In the genomic region with DNA sequence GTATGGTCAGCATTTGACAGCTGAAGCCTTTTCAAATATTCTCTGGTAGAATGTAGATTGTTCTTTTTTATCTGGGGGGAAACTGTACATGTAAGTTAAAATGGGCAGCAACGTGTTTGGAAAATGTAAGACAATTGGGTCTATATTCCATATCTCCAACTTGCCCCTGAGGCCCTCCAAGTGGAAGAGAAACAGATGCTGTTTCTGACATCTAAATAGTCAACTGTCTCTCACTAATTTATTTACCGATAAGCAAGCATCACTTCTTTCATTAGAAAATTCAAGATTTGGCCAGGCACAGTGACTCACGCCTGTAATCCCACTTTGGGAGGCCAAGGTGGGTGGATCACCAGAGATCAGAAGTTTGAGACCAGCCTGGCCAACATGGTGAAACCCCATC, we compare ENCODE assay signal across 21 cellular contexts.
DNase-seq lines count a peak whose midpoint lies in the region; ATAC-seq and TF ChIP-seq lines count a peak whose summit lies in the region.
"Had no signal": no experiment of that assay in that cellular context is flagged by ENCODE, and none has a peak within 500 bp of the region (broad histone marks: within the 10 kb centered on the region; RNA-seq: fewer than 3 reads in every experiment).

No MANE protein-coding gene starts in this region.

- H3K36me3 ChIP-seq in SK-N-SH (replicated peaks in 1 of 2; ENCODE audit: control insufficient read depth in 1 of 2, insufficient read depth in 2 of 2, low read length in 1 of 2) (no peaks in the 10 kb centered on the region), A673 (ENCODE audit: insufficient read depth, low read length, poor library complexity, severe bottlenecking) (no peaks in the 10 kb centered on the region)
- H3K36me3 ChIP-seq: BLaER1 treated with 17β-estradiol and CSF1 and Interleukin-3, amounts not matched to agents 10 nM and 100 nM had no signal

- no peak overlapping the region for H2AFZ ChIP-seq in SK-N-SH (ENCODE audit: low read depth)

- intact Hi-C loops in A673 (cut with micrococcal nuclease; ENCODE audit: unreplicated experiment), result no loop called here

- H3K4me1 ChIP-seq in SK-N-SH (ENCODE audit: control insufficient read depth in 1 of 2, insufficient read depth in 2 of 2, low read depth in 1 of 2, low read length in 1 of 2), result peaks cover 0 to 9% of the 10 kb centered on the region in 2 experiments; a peak in 2 of 4 replicates
- H3K4me1 ChIP-seq in A673 (ENCODE audit: insufficient read depth, low read length, poor library complexity, severe bottlenecking), result no peaks in the 10 kb centered on the region

- CTCF ChIA-PET in SK-N-SH (lab: Yijun Ruan, JAX) (no interaction called here), A673 (lab: Charles Lee) (no interaction called here)

- H3K4me2 ChIP-seq in SK-N-SH, result no peak overlapping the region
- H3K4me2 ChIP-seq: A549; BLaER1 treated with 17β-estradiol and CSF1 and Interleukin-3, amounts not matched to agents 10 nM and 100 nM had no signal

- H3K27ac ChIP-seq in SK-N-SH (ENCODE audit: low read depth in 2 of 2, low read length in 1 of 2), result no peak overlapping the region
- peak overlapping the region; percentile 4 for H3K27ac ChIP-seq in caudate nucleus (ENCODE audit: low read depth, low read length)
- H3K27ac ChIP-seq in A673 (ENCODE audit: low read depth, low read length, poor library complexity, severe bottlenecking), result no peak overlapping the region
- H3K27ac ChIP-seq: 22Rv1; A549; BLaER1 treated with 17β-estradiol and CSF1 and Interleukin-3, amounts not matched to agents 10 nM and 100 nM; C4-2B had no signal

- H4K20me1 ChIP-seq in SK-N-SH (ENCODE audit: insufficient read depth), result no peaks in the 10 kb centered on the region
- H4K20me1 ChIP-seq: BLaER1 treated with 17β-estradiol and CSF1 and Interleukin-3, amounts not matched to agents 10 nM and 100 nM had no signal

- H3K27me3 ChIP-seq in SK-N-SH (ENCODE audit: insufficient read depth), result no peaks in the 10 kb centered on the region
- H3K27me3 ChIP-seq in A673 (replicated peaks; ENCODE audit: insufficient read depth, low read depth, low read length, poor library complexity), result no peaks in the 10 kb centered on the region
- H3K27me3 ChIP-seq: BLaER1 treated with 17β-estradiol and CSF1 and Interleukin-3, amounts not matched to agents 10 nM and 100 nM had no signal

- WGBS in SK-N-SH (ENCODE audit: low lambda C conversion rate), result 80% methylated on average over 3 of the region's 3 CpGs

- H3K4me3 ChIP-seq in SK-N-SH (ENCODE audit: low read depth in 2 of 2, low read length in 1 of 2) (no peak overlapping the region), A673 (ENCODE audit: low read depth, low read length, poor library complexity, severe bottlenecking) (no peak overlapping the region)
- H3K4me3 ChIP-seq: A549; BLaER1 treated with 17β-estradiol and CSF1 and Interleukin-3, amounts not matched to agents 10 nM and 100 nM; GM12878 had no signal

- no peak overlapping the region for H3K9ac ChIP-seq in SK-N-SH
- H3K9ac ChIP-seq: BLaER1 treated with 17β-estradiol and CSF1 and Interleukin-3, amounts not matched to agents 10 nM and 100 nM had no signal

- peak; percentile 30 for DNase-seq in SK-N-SH
- no peak for DNase-seq in caudate nucleus (lab: John Stamatoyannopoulos, UW)
- DNase-seq in amniotic stem cell (lab: John Stamatoyannopoulos, UW), result no peak
- DNase-seq in A673 (ENCODE audit: low spot score), result no peak
- DNase-seq: ACHN; CD4-positive, alpha-beta T cell; CD8-positive, alpha-beta memory T cell; COR-L47; DMS 273 treated with DMSO at 0.1 percent for 48 hours; DMS153; DMS53; DMS79; DND-41; EL; GDM1 had no signal

- ATAC-seq in SK-N-SH treated with all-trans-retinoic acid at 6 μM for 48 hours, result no peak
- ATAC-seq: A549, GM12878 had no signal

- POLR2A ChIA-PET in SK-N-SH (lab: Yijun Ruan, JAX), result no interaction called here
- POLR2A ChIA-PET in A673 (lab: Charles Lee; ENCODE audit: low non-redundant PET), result no interaction called here

- no peak for TF ChIP-seq RAD21 in SK-N-SH (IDR thresholded peaks at IDR 0.05; ENCODE audit: low read length)

- H3K9me2 ChIP-seq in SK-N-SH, result no peaks in the 10 kb centered on the region

- TF ChIP-seq EP300 in SK-N-SH (IDR thresholded peaks at IDR 0.05; ENCODE audit: borderline replicate concordance in 1 of 2, low read depth in 1 of 2, low read length in 1 of 2), result peak in 1 of 2 experiments; percentile 74; a peak in 2 of 4 replicates

- TF ChIP-seq CTCF in SK-N-SH (IDR thresholded peaks at IDR 0.05), result no peak
- no peak for TF ChIP-seq CTCF in A673 (conservative IDR thresholded peaks at IDR 0.05; ENCODE audit: low read depth, low read length)

- H3K9me3 ChIP-seq in SK-N-SH (no peaks in the 10 kb centered on the region), A673 (ENCODE audit: low read depth, low read length, poor library complexity, severe bottlenecking) (no peaks in the 10 kb centered on the region)
- H3K9me3 ChIP-seq: A549; BLaER1 treated with 17β-estradiol and CSF1 and Interleukin-3, amounts not matched to agents 10 nM and 100 nM had no signal

- H3F3A ChIP-seq in SK-N-SH (replicated peaks; ENCODE audit: insufficient read depth), result peaks cover 8% of the 10 kb centered on the region

- no peaks in the 10 kb centered on the region for H3K79me2 ChIP-seq in SK-N-SH (ENCODE audit: insufficient read depth)

- no TSS peak for BruUV-seq in A673 (replicated peaks; lab: Mats Ljungman, UMichigan)

TF ChIP-seq in SK-N-SH, 30 proteins besides CTCF, POLR2A, EP300 and RAD21 (continues in another document):
- TF ChIP-seq, protein P1, sequence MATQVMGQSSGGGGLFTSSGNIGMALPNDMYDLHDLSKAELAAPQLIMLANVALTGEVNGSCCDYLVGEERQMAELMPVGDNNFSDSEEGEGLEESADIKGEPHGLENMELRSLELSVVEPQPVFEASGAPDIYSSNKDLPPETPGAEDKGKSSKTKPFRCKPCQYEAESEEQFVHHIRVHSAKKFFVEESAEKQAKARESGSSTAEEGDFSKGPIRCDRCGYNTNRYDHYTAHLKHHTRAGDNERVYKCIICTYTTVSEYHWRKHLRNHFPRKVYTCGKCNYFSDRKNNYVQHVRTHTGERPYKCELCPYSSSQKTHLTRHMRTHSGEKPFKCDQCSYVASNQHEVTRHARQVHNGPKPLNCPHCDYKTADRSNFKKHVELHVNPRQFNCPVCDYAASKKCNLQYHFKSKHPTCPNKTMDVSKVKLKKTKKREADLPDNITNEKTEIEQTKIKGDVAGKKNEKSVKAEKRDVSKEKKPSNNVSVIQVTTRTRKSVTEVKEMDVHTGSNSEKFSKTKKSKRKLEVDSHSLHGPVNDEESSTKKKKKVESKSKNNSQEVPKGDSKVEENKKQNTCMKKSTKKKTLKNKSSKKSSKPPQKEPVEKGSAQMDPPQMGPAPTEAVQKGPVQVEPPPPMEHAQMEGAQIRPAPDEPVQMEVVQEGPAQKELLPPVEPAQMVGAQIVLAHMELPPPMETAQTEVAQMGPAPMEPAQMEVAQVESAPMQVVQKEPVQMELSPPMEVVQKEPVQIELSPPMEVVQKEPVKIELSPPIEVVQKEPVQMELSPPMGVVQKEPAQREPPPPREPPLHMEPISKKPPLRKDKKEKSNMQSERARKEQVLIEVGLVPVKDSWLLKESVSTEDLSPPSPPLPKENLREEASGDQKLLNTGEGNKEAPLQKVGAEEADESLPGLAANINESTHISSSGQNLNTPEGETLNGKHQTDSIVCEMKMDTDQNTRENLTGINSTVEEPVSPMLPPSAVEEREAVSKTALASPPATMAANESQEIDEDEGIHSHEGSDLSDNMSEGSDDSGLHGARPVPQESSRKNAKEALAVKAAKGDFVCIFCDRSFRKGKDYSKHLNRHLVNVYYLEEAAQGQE (IDR thresholded peaks at IDR 0.05; ENCODE audit: low read depth, low read length), result no peak
- TF ChIP-seq FOXJ3 (CRISPR knock-in tag; IDR thresholded peaks at IDR 0.05), result peak; percentile 48; the same call in 1 of the 2 replicates
- no peak for TF ChIP-seq RFX5 (IDR thresholded peaks at IDR 0.05; ENCODE audit: low read length)
- peak; percentile 88 for TF ChIP-seq GATA2 (CRISPR knock-in tag; IDR thresholded peaks at IDR 0.05)
- TF ChIP-seq FOSL2 (IDR thresholded peaks at IDR 0.05; ENCODE audit: borderline replicate concordance, low read depth), result no peak
- TF ChIP-seq RCOR1 (IDR thresholded peaks at IDR 0.05; ENCODE audit: low read length), result peak; percentile 49; the same call in 1 of the 2 replicates

TF ChIP-seq in SK-N-SH treated with all-trans-retinoic acid at 6 μM for 48 hours, 23 proteins besides CTCF, POLR2A, EP300 and RAD21 (continues in another document):
- no peak for TF ChIP-seq RARB (CRISPR knock-in tag; IDR thresholded peaks at IDR 0.05)
- no peak for TF ChIP-seq ZFP30 (CRISPR knock-in tag; IDR thresholded peaks at IDR 0.05)
- TF ChIP-seq CSRNP3 (CRISPR knock-in tag; IDR thresholded peaks at IDR 0.05), result no peak
- TF ChIP-seq TOX (CRISPR knock-in tag; IDR thresholded peaks at IDR 0.05; ENCODE audit: borderline replicate concordance), result no peak
- TF ChIP-seq ZC3H10 (CRISPR knock-in tag; IDR thresholded peaks at IDR 0.05), result no peak
- no peak for TF ChIP-seq ZNF70 (CRISPR knock-in tag; IDR thresholded peaks at IDR 0.05)
